Comparison of ENCODE assay signal across 24 cellular contexts in the genomic region with DNA sequence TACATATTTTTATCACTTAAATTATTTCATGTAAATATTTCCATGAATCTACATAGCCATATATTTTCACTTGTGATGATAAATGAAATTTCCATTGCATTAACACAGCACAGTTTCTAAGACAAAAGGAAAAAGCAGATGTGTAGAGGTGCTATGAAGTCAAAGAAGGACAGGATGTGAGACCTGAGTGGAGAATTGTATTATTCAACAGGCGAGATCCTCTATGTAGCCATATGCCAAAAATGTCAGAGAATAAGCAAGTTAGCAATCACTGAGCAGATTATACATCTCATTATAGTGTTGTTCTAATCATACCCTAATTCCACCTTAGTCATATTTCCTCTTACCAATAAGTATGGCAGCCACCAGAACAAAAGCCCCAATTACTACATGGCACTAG. TPM values are rescaled to one million over a fixed set of nuclear protein-coding genes. Genes with fewer than 3 reads are reported as not detected.
A peak's percentile ranks its signal among the peaks of the same experiment; 100 is the strongest.
DNase-seq lines count a peak whose midpoint lies in the region; ATAC-seq and TF ChIP-seq lines count a peak whose summit lies in the region.
"Had no signal": no experiment of that assay in that cellular context is flagged by ENCODE, and none has a peak within 500 bp of the region (broad histone marks: within the 10 kb centered on the region; RNA-seq: fewer than 3 reads in every experiment).

No MANE protein-coding gene starts in this region.

- no peaks in the 10 kb centered on the region for H3K9me3 Mint-ChIP-seq in natural killer cell
- no peaks in the 10 kb centered on the region for H3K9me3 Mint-ChIP-seq in natural killer cell treated with Interleukin-12 subunit alpha and Interleukin-12 subunit beta and Interleukin-15 and Interleukin-18, amount 100 ng/mL, for 72 hours
- peaks cover 0 to 4% (median 3%) of the 10 kb centered on the region in 5 experiments for H3K9me3 Mint-ChIP-seq in brain
- H3K9me3 Mint-ChIP-seq in stimulated activated naive CD8-positive, alpha-beta T cell treated with anti-CD3 and anti-CD28 coated beads, Interleukin-15, amount 100 ng/mL, for 72 hours, result no peaks in the 10 kb centered on the region
- H3K9me3 Mint-ChIP-seq: CD8-positive, alpha-beta memory T cell had no signal

- no peak for TF ChIP-seq CTCF in natural killer cell (IDR thresholded peaks at IDR 0.05)
- TF ChIP-seq CTCF in VCaP (conservative IDR thresholded peaks at IDR 0.05), result no peak
- no peak for TF ChIP-seq CTCF in brain (conservative IDR thresholded peaks at IDR 0.05)
- TF ChIP-seq CTCF in upper lobe of left lung (IDR thresholded peaks at IDR 0.05), result no peak

- DNase-seq in natural killer cell (no peak), nucleus accumbens (lab: John Stamatoyannopoulos, UW) (no peak), upper lobe of left lung (no peak)
- no peak for DNase-seq in natural killer cell treated with Interleukin-12 subunit alpha and Interleukin-12 subunit beta and Interleukin-15 and Interleukin-18, amount 100 ng/mL, for 72 hours (ENCODE audit: low spot score)
- no peak for DNase-seq in stimulated activated naive CD8-positive, alpha-beta T cell treated with anti-CD3 and anti-CD28 coated beads, Interleukin-15, amount 100 ng/mL, for 72 hours
- DNase-seq: C1 segment of cervical spinal cord; CD8-positive, alpha-beta memory T cell; DMS 273 treated with DMSO at 0.1 percent for 48 hours; DMS79; GF-D8; Kasumi-1; NCI-H1092 treated with DMSO at 0.1 percent for 48 hours; NCI-H1436; NCI-H187; NCI-H2081 treated with DMSO at 0.1 percent for 48 hours; NCI-H2171; NCI-H226; NCI-H510A; NCI-H69; SHP77 had no signal

- no peak overlapping the region for H3K4me3 Mint-ChIP-seq in natural killer cell
- no peak overlapping the region for H3K4me3 Mint-ChIP-seq in natural killer cell treated with Interleukin-12 subunit alpha and Interleukin-12 subunit beta and Interleukin-15 and Interleukin-18, amount 100 ng/mL, for 72 hours
- no peak overlapping the region for H3K4me3 Mint-ChIP-seq in brain
- no peak overlapping the region for H3K4me3 Mint-ChIP-seq in stimulated activated naive CD8-positive, alpha-beta T cell treated with anti-CD3 and anti-CD28 coated beads, Interleukin-15, amount 100 ng/mL, for 72 hours
- H3K4me3 Mint-ChIP-seq: CD8-positive, alpha-beta memory T cell had no signal

- ATAC-seq in natural killer cell (no peak), upper lobe of left lung (ENCODE audit: low FRiP score in 2 of 2) (no peak)
- no peak for ATAC-seq in natural killer cell treated with Interleukin-12 subunit alpha and Interleukin-12 subunit beta and Interleukin-15 and Interleukin-18, amount 100 ng/mL, for 72 hours
- ATAC-seq in stimulated activated naive CD8-positive, alpha-beta T cell treated with anti-CD3 and anti-CD28 coated beads, Interleukin-15, amount 100 ng/mL, for 72 hours, result peak; percentile 33
- ATAC-seq: HepG2 had no signal

- H3K4me1 Mint-ChIP-seq in natural killer cell (peaks cover 31 to 45% of the 10 kb centered on the region in 2 donors), brain (peaks cover 59% of the 10 kb centered on the region)
- peaks cover 32 to 50% of the 10 kb centered on the region in 2 donors for H3K4me1 Mint-ChIP-seq in natural killer cell treated with Interleukin-12 subunit alpha and Interleukin-12 subunit beta and Interleukin-15 and Interleukin-18, amount 100 ng/mL, for 72 hours (ENCODE audit: low read depth in 2 of 2)
- H3K4me1 Mint-ChIP-seq in stimulated activated naive CD8-positive, alpha-beta T cell treated with anti-CD3 and anti-CD28 coated beads, Interleukin-15, amount 100 ng/mL, for 72 hours, result peaks cover 54% of the 10 kb centered on the region

- no peak for TF ChIP-seq EP300 in upper lobe of left lung (IDR thresholded peaks at IDR 0.05)

- TF ChIP-seq POLR2A in upper lobe of left lung (IDR thresholded peaks at IDR 0.05), result no peak

- H3K27ac ChIP-seq in VCaP (peak overlapping the region; percentile 99; the same call in 1 of the 2 replicates), upper lobe of left lung (no peak overlapping the region)
- H3K27ac ChIP-seq: RWPE1 had no signal

- H3K9me3 ChIP-seq in upper lobe of left lung, result no peaks in the 10 kb centered on the region

- 93 to 100% methylated on average over 1 of the region's 1 CpG for WGBS in upper lobe of left lung, 2 donors

- peaks cover 12 to 26% (median 16%) of the 10 kb centered on the region in 4 donors for H3K4me1 ChIP-seq in upper lobe of left lung

- H3K36me3 Mint-ChIP-seq in natural killer cell (no peaks in the 10 kb centered on the region), brain (peaks cover 19% of the 10 kb centered on the region)
- no peaks in the 10 kb centered on the region for H3K36me3 Mint-ChIP-seq in natural killer cell treated with Interleukin-12 subunit alpha and Interleukin-12 subunit beta and Interleukin-15 and Interleukin-18, amount 100 ng/mL, for 72 hours

- H3K27ac Mint-ChIP-seq in natural killer cell (peak overlapping the region; percentile 39 to 65), brain (peak overlapping the region in 4 of 5 experiments; percentile 37 to 77 (median 46))
- no peak overlapping the region for H3K27ac Mint-ChIP-seq in natural killer cell treated with Interleukin-12 subunit alpha and Interleukin-12 subunit beta and Interleukin-15 and Interleukin-18, amount 100 ng/mL, for 72 hours
- H3K27ac Mint-ChIP-seq in stimulated activated naive CD8-positive, alpha-beta T cell treated with anti-CD3 and anti-CD28 coated beads, Interleukin-15, amount 100 ng/mL, for 72 hours, result no peak overlapping the region

- H3K4me3 ChIP-seq in upper lobe of left lung, result no peak overlapping the region

- H3K27me3 Mint-ChIP-seq in natural killer cell (ENCODE audit: low read depth in 2 of 2) (no peaks in the 10 kb centered on the region), brain (no peaks in the 10 kb centered on the region)
- H3K27me3 Mint-ChIP-seq in natural killer cell treated with Interleukin-12 subunit alpha and Interleukin-12 subunit beta and Interleukin-15 and Interleukin-18, amount 100 ng/mL, for 72 hours, result no peaks in the 10 kb centered on the region
- H3K27me3 Mint-ChIP-seq in stimulated activated naive CD8-positive, alpha-beta T cell treated with anti-CD3 and anti-CD28 coated beads, Interleukin-15, amount 100 ng/mL, for 72 hours, result no peaks in the 10 kb centered on the region
- H3K27me3 Mint-ChIP-seq: CD8-positive, alpha-beta memory T cell had no signal

- no peaks in the 10 kb centered on the region for H3K36me3 ChIP-seq in upper lobe of left lung

- intact Hi-C loops in natural killer cell (cut with micrococcal nuclease), result no loop called here

- no peaks in the 10 kb centered on the region for H3K27me3 ChIP-seq in upper lobe of left lung

RNA-seq across cellular contexts. Expression of a gene that starts 38.0 kb away (rescaled TPM):
- total RNA-seq in natural killer cell, result 10 to 100 TPM; 32.3 to 42.3 (median 34.9) TPM
- 10 to 100 TPM; 36.4 to 39.4 TPM for total RNA-seq in natural killer cell treated with Interleukin-12 subunit alpha and Interleukin-12 subunit beta and Interleukin-15 and Interleukin-18, amount 100 ng/mL, for 72 hours
- 36.2 TPM for polyA plus RNA-seq in brain (ENCODE audit: insufficient read depth, low read depth, low replicate concordance)
- 10 to 100 TPM; 23.4 to 48.9 (median 41.2) TPM for total RNA-seq in upper lobe of left lung

Comparison
In these comparisons a context has a peak if more than half of its experiments do, and no peak if none do; other contexts are left out.
1. H3K27ac Mint-ChIP-seq: peak in natural killer cell (2 of 2) and brain (4 of 5); none in natural killer cell treated with Interleukin-12 subunit alpha and Interleukin-12 subunit beta and Interleukin-15 and Interleukin-18, amount 100 ng/mL, for 72 hours (0 of 2) and stimulated activated naive CD8-positive, alpha-beta T cell treated with anti-CD3 and anti-CD28 coated beads, Interleukin-15, amount 100 ng/mL, for 72 hours (0 of 2).